ENCODE assay signal across 1 cellular context in the genomic region with DNA sequence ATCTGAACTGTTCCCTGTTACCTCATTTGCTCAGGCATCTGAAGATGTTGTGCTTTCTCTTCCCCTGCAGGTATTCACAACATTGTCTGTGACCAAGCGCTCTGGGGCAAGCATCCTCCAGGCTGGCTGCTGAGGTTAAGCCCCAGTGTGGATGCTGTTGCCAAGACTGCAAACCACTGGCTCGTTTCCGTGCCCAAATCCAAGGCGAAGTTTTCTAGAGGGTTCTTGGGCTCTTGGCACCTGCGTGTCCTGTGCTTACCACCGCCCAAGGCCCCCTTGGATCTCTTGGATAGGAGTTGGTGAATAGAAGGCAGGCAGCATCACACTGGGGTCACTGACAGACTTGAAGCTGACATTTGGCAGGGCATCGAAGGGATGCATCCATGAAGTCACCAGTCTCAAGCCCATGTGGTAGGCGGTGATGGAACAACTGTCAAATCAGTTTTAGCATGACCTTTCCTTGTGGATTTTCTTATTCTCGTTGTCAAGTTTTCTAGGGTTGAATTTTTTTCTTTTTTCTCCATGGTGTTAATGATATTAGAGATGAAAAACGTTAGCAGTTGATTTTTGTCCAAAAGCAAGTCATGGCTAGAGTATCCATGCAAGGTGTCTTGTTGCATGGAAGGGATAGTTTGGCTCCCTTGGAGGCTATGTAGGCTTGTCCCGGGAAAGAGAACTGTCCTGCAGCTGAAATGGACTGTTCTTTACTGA.
TF ChIP-seq lines count a peak whose summit lies in the region.

No MANE protein-coding gene starts in this region.

TF ChIP-seq in GM23338, 12 proteins besides CTCF, POLR2A, EP300 and RAD21 (continued from another document):
- TF ChIP-seq, protein P1, sequence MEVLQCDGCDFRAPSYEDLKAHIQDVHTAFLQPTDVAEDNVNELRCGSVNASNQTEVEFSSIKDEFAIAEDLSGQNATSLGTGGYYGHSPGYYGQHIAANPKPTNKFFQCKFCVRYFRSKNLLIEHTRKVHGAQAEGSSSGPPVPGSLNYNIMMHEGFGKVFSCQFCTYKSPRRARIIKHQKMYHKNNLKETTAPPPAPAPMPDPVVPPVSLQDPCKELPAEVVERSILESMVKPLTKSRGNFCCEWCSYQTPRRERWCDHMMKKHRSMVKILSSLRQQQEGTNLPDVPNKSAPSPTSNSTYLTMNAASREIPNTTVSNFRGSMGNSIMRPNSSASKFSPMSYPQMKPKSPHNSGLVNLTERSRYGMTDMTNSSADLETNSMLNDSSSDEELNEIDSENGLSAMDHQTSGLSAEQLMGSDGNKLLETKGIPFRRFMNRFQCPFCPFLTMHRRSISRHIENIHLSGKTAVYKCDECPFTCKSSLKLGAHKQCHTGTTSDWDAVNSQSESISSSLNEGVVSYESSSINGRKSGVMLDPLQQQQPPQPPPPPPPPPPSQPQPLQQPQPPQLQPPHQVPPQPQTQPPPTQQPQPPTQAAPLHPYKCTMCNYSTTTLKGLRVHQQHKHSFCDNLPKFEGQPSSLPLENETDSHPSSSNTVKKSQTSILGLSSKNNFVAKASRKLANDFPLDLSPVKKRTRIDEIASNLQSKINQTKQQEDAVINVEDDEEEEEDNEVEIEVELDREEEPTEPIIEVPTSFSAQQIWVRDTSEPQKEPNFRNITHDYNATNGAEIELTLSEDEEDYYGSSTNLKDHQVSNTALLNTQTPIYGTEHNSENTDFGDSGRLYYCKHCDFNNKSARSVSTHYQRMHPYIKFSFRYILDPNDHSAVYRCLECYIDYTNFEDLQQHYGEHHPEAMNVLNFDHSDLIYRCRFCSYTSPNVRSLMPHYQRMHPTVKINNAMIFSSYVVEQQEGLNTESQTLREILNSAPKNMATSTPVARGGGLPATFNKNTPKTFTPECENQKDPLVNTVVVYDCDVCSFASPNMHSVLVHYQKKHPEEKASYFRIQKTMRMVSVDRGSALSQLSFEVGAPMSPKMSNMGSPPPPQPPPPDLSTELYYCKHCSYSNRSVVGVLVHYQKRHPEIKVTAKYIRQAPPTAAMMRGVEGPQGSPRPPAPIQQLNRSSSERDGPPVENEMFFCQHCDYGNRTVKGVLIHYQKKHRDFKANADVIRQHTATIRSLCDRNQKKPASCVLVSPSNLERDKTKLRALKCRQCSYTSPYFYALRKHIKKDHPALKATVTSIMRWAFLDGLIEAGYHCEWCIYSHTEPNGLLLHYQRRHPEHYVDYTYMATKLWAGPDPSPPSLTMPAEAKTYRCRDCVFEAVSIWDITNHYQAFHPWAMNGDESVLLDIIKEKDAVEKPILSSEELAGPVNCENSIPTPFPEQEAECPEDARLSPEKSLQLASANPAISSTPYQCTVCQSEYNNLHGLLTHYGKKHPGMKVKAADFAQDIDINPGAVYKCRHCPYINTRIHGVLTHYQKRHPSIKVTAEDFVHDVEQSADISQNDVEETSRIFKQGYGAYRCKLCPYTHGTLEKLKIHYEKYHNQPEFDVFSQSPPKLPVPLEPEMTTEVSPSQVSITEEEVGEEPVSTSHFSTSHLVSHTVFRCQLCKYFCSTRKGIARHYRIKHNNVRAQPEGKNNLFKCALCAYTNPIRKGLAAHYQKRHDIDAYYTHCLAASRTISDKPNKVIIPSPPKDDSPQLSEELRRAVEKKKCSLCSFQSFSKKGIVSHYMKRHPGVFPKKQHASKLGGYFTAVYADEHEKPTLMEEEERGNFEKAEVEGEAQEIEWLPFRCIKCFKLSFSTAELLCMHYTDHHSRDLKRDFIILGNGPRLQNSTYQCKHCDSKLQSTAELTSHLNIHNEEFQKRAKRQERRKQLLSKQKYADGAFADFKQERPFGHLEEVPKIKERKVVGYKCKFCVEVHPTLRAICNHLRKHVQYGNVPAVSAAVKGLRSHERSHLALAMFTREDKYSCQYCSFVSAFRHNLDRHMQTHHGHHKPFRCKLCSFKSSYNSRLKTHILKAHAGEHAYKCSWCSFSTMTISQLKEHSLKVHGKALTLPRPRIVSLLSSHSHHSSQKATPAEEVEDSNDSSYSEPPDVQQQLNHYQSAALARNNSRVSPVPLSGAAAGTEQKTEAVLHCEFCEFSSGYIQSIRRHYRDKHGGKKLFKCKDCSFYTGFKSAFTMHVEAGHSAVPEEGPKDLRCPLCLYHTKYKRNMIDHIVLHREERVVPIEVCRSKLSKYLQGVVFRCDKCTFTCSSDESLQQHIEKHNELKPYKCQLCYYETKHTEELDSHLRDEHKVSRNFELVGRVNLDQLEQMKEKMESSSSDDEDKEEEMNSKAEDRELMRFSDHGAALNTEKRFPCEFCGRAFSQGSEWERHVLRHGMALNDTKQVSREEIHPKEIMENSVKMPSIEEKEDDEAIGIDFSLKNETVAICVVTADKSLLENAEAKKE (CRISPR knock-in tag; IDR thresholded peaks at IDR 0.05) = no peak
- TF ChIP-seq ZNF114 (CRISPR knock-in tag; IDR thresholded peaks at IDR 0.05) (no peak), CREB1 (CRISPR knock-in tag; IDR thresholded peaks at IDR 0.05; ENCODE audit: low read depth) (no peak), STAT1 (IDR thresholded peaks at IDR 0.05; ENCODE audit: unreplicated experiment) (no peak), EZH2 (IDR thresholded peaks at IDR 0.05; ENCODE audit: low read depth, unreplicated experiment) (no peak), POLR2AphosphoS5 (IDR thresholded peaks at IDR 0.05; ENCODE audit: low read depth) (no peak), NANOG (IDR thresholded peaks at IDR 0.05; ENCODE audit: borderline replicate concordance) (no peak), ZNF331 (CRISPR knock-in tag; IDR thresholded peaks at IDR 0.05; ENCODE audit: low read depth) (no peak), JUNB (IDR thresholded peaks at IDR 0.05; ENCODE audit: unreplicated experiment) (no peak)
- TF ChIP-seq, protein P2, sequence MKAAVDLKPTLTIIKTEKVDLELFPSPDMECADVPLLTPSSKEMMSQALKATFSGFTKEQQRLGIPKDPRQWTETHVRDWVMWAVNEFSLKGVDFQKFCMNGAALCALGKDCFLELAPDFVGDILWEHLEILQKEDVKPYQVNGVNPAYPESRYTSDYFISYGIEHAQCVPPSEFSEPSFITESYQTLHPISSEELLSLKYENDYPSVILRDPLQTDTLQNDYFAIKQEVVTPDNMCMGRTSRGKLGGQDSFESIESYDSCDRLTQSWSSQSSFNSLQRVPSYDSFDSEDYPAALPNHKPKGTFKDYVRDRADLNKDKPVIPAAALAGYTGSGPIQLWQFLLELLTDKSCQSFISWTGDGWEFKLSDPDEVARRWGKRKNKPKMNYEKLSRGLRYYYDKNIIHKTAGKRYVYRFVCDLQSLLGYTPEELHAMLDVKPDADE (IDR thresholded peaks at IDR 0.05) = no peak
